Comparison of ENCODE assay signal across 37 cellular contexts in the genomic region with DNA sequence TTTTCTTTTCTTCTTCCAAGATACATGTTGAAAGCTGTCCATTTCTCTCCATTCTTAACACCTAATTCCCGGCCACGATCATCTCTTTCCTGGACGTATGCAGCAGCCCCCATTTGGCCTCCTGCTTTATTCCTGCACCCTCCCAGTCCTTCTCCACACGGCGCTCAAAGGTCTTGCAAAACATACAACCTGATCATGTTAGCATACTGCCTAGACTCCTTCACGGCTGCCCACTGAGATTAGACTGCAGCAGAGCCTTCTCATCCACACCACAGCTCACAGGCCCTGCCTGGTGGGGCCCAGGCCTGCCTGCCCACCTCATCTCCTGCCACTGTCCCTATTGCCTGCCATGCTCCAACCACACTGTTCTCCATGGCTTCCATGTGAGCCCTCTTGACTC. TPM values are rescaled to one million over a fixed set of nuclear protein-coding genes. Genes with fewer than 3 reads are reported as not detected.
"Had no signal": no experiment of that assay in that cellular context is flagged by ENCODE, and none has a peak within 500 bp of the region (broad histone marks: within the 10 kb centered on the region; RNA-seq: fewer than 3 reads in every experiment).

No MANE protein-coding gene starts in this region.

- FAIRE-seq: astrocyte, TTC549 had no signal

- H3K9me3 ChIP-seq: adrenal gland, body of pancreas, breast epithelium had no signal

- H3K36me3 ChIP-seq: adrenal gland, brain microvascular endothelial cell, breast epithelium had no signal

- H3K4me1 ChIP-seq: breast epithelium had no signal

- ATAC-seq: activated CD8-positive, alpha-beta T cell treated with anti-CD3 and anti-CD28 coated beads for 36 hours; activated naive CD4-positive, alpha-beta T cell treated with anti-CD3 and anti-CD28 coated beads, Interleukin-2, amount 50 U/mL, for 72 hours; activated T-cell treated with anti-CD3 and anti-CD28 coated beads, Interleukin-2, amount 50 U/mL, for 4 hours; activated T-cell treated with anti-CD3 and anti-CD28 coated beads, Interleukin-2, amount 50 U/mL, for 72 hours; activated T-helper 17 cell treated with anti-CD3 and anti-CD28 coated beads, Interleukin-2, amount 50 U/mL, for 72 hours; body of pancreas had no signal

- H3K27me3 ChIP-seq: adrenal gland, body of pancreas, breast epithelium had no signal

- H3K4me3 ChIP-seq: adrenal gland, body of pancreas, breast epithelium had no signal

- H3K27ac ChIP-seq: adrenal gland, body of pancreas, brain microvascular endothelial cell, breast epithelium, VCaP had no signal

- DNase-seq: activated B cell treated with CpG ODN at 0.5 μM for 24 hours; activated CD4-positive, alpha-beta memory T cell treated with anti-CD3 and anti-CD28 coated beads for 36 hours; activated CD4-positive, alpha-beta T cell treated with anti-CD3 and anti-CD28 coated beads for 4 hours; activated CD4-positive, alpha-beta T cell treated with anti-CD3 and anti-CD28 coated beads, Interleukin-2, amount 10 ng/mL, durations not matched to agents 24 days and 14 days; activated CD4-positive, alpha-beta T cell treated with anti-CD3 and anti-CD28 coated beads, Interleukin-2, amount 50 U/mL, for 1 hour; activated CD4-positive, alpha-beta T cell treated with anti-CD3 and anti-CD28 coated beads, Interleukin-2, amount 50 U/mL, for 4 hours; activated CD4-positive, CD25-positive, alpha-beta regulatory T cell treated with anti-CD3 and anti-CD28 coated beads, Interleukin-2, amount 50 U/mL, for 72 hours; activated CD8-positive, alpha-beta memory T cell treated with anti-CD3 and anti-CD28 coated beads, Interleukin-2, amount 50 U/mL, for 4 hours; activated CD8-positive, alpha-beta T cell treated with anti-CD3 and anti-CD28 coated beads for 36 hours; activated effector memory CD4-positive, alpha-beta T cell treated with anti-CD3 and anti-CD28 coated beads, Interleukin-2, amount 50 U/mL, for 16 hours; activated gamma-delta T cell treated with Interleukin-2 at 50 U/mL for 16 hours; activated naive CD4-positive, alpha-beta T cell; activated naive CD4-positive, alpha-beta T cell treated with anti-CD3 and anti-CD28 coated beads for 36 hours; activated naive CD4-positive, alpha-beta T cell treated with anti-CD3 and anti-CD28 coated beads, Interleukin-2, amount 50 U/mL, for 16 hours; activated naive CD8-positive, alpha-beta T cell treated with anti-CD3 and anti-CD28 coated beads for 36 hours; activated T-cell treated with anti-CD3 and anti-CD28 coated beads for 4 hours; activated T-cell treated with anti-CD3 and anti-CD28 coated beads, Interleukin-2, amount 50 U/mL, for 1 hour; activated T-cell treated with anti-CD3 and anti-CD28 coated beads, Interleukin-2, amount 50 U/mL, for 4 hours; activated T-cell treated with anti-CD3 and anti-CD28 coated beads, Interleukin-2, amount 50 U/mL, for 72 hours; adrenal gland; amniotic stem cell; body of pancreas; brain microvascular endothelial cell; central memory CD4-positive, alpha-beta T cell; T-helper 1 cell; T-helper 2 cell; T-helper 9 cell had no signal

RNA-seq across cellular contexts. Expression of gene GOLT1A, which starts 2.8 kb away (rescaled TPM):
- total RNA-seq: activated B cell treated with CpG ODN at 0.5 μM for 24 hours; activated CD4-positive, alpha-beta T cell treated with anti-CD3 and anti-CD28 coated beads, Interleukin-2, amount 10 ng/mL, durations not matched to agents 24 days and 14 days; activated CD8-positive, alpha-beta memory T cell treated with anti-CD3 and anti-CD28 coated beads for 36 hours; activated CD8-positive, alpha-beta T cell treated with anti-CD3 and anti-CD28 coated beads for 36 hours; activated naive CD4-positive, alpha-beta T cell treated with anti-CD3 and anti-CD28 coated beads for 36 hours; activated T-cell treated with anti-CD3 and anti-CD28 coated beads, Interleukin-2, amount 50 U/mL, for 4 hours; activated T-helper 1 cell treated with anti-CD3 and anti-CD28 coated beads, Interleukin-12 subunit alpha, Interleukin-12 subunit beta, Interleukin-2, Interleukin-4 antibody, amounts not matched to agents 30 ng/mL and 10 ng/mL and 1 ng/mL, durations not matched to agents 14 hours and 24 hours and 36 hours; aorta; cardiac septum had no signal

RNA-seq across cellular contexts. Expression of gene KISS1, which starts 14.7 kb away (rescaled TPM):
- total RNA-seq: activated B cell treated with CpG ODN at 0.5 μM for 24 hours; activated CD4-positive, alpha-beta memory T cell treated with anti-CD3 and anti-CD28 coated beads for 36 hours; activated CD4-positive, alpha-beta T cell treated with anti-CD3 and anti-CD28 coated beads, Interleukin-2, amount 10 ng/mL, durations not matched to agents 24 days and 14 days; activated CD8-positive, alpha-beta memory T cell treated with anti-CD3 and anti-CD28 coated beads for 36 hours; activated CD8-positive, alpha-beta T cell treated with anti-CD3 and anti-CD28 coated beads for 36 hours; activated naive CD4-positive, alpha-beta T cell treated with anti-CD3 and anti-CD28 coated beads for 36 hours; activated naive CD8-positive, alpha-beta T cell treated with anti-CD3 and anti-CD28 coated beads for 36 hours; activated T-cell treated with anti-CD3 and anti-CD28 coated beads, Interleukin-2, amount 50 U/mL, for 4 hours; activated T-cell treated with anti-CD3 and anti-CD28 coated beads, Interleukin-2, amount 50 U/mL, for 72 hours; activated T-helper 1 cell treated with anti-CD3 and anti-CD28 coated beads, Interleukin-12 subunit alpha, Interleukin-12 subunit beta, Interleukin-2, Interleukin-4 antibody, amounts not matched to agents 30 ng/mL and 10 ng/mL and 1 ng/mL, durations not matched to agents 14 hours and 24 hours and 36 hours; activated T-helper 17 cell treated with anti-CD3 and anti-CD28 coated beads, Interleukin-2, amount 50 U/mL, for 72 hours; adrenal gland; aorta; body of pancreas; breast epithelium; cardiac septum had no signal

RNA-seq across cellular contexts. Expression of gene REN, which starts 44.9 kb away (rescaled TPM):
- total RNA-seq: activated B cell treated with CpG ODN at 0.5 μM for 24 hours; activated CD4-positive, alpha-beta memory T cell treated with anti-CD3 and anti-CD28 coated beads for 36 hours; activated CD4-positive, alpha-beta T cell treated with anti-CD3 and anti-CD28 coated beads, Interleukin-2, amount 10 ng/mL, durations not matched to agents 24 days and 14 days; activated CD8-positive, alpha-beta memory T cell treated with anti-CD3 and anti-CD28 coated beads for 36 hours; activated CD8-positive, alpha-beta T cell treated with anti-CD3 and anti-CD28 coated beads for 36 hours; activated naive CD4-positive, alpha-beta T cell treated with anti-CD3 and anti-CD28 coated beads for 36 hours; activated naive CD4-positive, alpha-beta T cell treated with anti-CD3 and anti-CD28 coated beads, Interleukin-2, amount 50 U/mL, for 72 hours; activated naive CD8-positive, alpha-beta T cell treated with anti-CD3 and anti-CD28 coated beads for 36 hours; activated T-cell treated with anti-CD3 and anti-CD28 coated beads, Interleukin-2, amount 50 U/mL, for 4 hours; activated T-cell treated with anti-CD3 and anti-CD28 coated beads, Interleukin-2, amount 50 U/mL, for 72 hours; activated T-helper 1 cell treated with anti-CD3 and anti-CD28 coated beads, Interleukin-12 subunit alpha, Interleukin-12 subunit beta, Interleukin-2, Interleukin-4 antibody, amounts not matched to agents 30 ng/mL and 10 ng/mL and 1 ng/mL, durations not matched to agents 14 hours and 24 hours and 36 hours; activated T-helper 17 cell treated with anti-CD3 and anti-CD28 coated beads, Interleukin-2, amount 50 U/mL, for 72 hours; aorta; astrocyte; body of pancreas; breast epithelium; cardiac septum had no signal
- polyA plus RNA-seq: aorta had no signal

RNA-seq across cellular contexts. Expression of gene ETNK2, which starts 59.2 kb away (rescaled TPM):
- total RNA-seq: activated CD4-positive, alpha-beta T cell treated with anti-CD3 and anti-CD28 coated beads, Interleukin-2, amount 10 ng/mL, durations not matched to agents 24 days and 14 days had no signal
